Comparison of ENCODE assay signal across 1 cellular context in the genomic region with DNA sequence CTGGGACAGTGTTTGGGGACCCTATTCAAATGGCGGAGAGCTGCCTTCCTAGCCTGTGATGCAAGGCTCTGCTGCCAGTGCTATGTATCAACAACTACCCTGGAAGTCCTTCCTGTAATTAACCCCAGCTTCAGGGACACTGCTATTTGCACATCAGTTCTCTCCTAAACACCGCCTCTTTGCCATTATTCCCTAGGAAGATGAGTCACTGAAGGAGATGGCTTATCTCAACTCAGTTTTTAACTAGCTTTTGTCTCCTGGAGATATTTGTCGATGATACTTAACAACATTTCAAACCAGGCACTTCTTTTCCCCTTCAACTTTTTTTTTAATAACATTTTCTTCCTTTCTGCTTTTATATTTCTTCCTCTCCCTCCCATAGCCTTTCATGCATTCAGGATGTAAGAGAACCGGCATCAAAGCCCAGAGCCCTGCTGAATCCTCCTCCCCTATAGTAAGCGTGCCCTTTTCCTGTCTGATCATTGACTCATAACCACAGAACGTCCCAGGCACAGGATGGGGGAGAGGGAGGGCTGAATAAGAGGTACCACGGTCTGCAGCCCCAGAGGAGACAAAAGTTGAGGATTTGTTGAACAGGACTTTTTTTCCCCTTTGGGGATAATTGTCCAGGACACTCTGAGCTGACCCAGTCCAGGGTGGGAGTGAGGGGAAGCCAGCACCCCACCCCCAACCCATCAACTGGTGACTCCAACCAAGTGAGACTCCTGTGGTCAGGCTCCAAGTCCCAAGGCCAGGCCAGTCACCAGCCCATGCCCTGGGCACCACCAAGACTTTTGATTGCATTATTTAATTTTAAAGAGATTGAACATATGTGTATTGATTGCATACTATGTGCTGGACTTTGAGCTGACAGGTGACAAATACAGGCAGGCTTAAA.
TF ChIP-seq lines count a peak whose summit lies in the region.

No MANE protein-coding gene starts in this region.

TF ChIP-seq in GM23338, 12 proteins besides CTCF, POLR2A, EP300 and RAD21 (continued from another document):
- TF ChIP-seq, protein P1, sequence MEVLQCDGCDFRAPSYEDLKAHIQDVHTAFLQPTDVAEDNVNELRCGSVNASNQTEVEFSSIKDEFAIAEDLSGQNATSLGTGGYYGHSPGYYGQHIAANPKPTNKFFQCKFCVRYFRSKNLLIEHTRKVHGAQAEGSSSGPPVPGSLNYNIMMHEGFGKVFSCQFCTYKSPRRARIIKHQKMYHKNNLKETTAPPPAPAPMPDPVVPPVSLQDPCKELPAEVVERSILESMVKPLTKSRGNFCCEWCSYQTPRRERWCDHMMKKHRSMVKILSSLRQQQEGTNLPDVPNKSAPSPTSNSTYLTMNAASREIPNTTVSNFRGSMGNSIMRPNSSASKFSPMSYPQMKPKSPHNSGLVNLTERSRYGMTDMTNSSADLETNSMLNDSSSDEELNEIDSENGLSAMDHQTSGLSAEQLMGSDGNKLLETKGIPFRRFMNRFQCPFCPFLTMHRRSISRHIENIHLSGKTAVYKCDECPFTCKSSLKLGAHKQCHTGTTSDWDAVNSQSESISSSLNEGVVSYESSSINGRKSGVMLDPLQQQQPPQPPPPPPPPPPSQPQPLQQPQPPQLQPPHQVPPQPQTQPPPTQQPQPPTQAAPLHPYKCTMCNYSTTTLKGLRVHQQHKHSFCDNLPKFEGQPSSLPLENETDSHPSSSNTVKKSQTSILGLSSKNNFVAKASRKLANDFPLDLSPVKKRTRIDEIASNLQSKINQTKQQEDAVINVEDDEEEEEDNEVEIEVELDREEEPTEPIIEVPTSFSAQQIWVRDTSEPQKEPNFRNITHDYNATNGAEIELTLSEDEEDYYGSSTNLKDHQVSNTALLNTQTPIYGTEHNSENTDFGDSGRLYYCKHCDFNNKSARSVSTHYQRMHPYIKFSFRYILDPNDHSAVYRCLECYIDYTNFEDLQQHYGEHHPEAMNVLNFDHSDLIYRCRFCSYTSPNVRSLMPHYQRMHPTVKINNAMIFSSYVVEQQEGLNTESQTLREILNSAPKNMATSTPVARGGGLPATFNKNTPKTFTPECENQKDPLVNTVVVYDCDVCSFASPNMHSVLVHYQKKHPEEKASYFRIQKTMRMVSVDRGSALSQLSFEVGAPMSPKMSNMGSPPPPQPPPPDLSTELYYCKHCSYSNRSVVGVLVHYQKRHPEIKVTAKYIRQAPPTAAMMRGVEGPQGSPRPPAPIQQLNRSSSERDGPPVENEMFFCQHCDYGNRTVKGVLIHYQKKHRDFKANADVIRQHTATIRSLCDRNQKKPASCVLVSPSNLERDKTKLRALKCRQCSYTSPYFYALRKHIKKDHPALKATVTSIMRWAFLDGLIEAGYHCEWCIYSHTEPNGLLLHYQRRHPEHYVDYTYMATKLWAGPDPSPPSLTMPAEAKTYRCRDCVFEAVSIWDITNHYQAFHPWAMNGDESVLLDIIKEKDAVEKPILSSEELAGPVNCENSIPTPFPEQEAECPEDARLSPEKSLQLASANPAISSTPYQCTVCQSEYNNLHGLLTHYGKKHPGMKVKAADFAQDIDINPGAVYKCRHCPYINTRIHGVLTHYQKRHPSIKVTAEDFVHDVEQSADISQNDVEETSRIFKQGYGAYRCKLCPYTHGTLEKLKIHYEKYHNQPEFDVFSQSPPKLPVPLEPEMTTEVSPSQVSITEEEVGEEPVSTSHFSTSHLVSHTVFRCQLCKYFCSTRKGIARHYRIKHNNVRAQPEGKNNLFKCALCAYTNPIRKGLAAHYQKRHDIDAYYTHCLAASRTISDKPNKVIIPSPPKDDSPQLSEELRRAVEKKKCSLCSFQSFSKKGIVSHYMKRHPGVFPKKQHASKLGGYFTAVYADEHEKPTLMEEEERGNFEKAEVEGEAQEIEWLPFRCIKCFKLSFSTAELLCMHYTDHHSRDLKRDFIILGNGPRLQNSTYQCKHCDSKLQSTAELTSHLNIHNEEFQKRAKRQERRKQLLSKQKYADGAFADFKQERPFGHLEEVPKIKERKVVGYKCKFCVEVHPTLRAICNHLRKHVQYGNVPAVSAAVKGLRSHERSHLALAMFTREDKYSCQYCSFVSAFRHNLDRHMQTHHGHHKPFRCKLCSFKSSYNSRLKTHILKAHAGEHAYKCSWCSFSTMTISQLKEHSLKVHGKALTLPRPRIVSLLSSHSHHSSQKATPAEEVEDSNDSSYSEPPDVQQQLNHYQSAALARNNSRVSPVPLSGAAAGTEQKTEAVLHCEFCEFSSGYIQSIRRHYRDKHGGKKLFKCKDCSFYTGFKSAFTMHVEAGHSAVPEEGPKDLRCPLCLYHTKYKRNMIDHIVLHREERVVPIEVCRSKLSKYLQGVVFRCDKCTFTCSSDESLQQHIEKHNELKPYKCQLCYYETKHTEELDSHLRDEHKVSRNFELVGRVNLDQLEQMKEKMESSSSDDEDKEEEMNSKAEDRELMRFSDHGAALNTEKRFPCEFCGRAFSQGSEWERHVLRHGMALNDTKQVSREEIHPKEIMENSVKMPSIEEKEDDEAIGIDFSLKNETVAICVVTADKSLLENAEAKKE (CRISPR knock-in tag; IDR thresholded peaks at IDR 0.05): no peak
- no peak for TF ChIP-seq EZH2phosphoT487 (IDR thresholded peaks at IDR 0.05; ENCODE audit: unreplicated experiment)
